1 cellular context compared by ENCODE assay signal in the genomic region with DNA sequence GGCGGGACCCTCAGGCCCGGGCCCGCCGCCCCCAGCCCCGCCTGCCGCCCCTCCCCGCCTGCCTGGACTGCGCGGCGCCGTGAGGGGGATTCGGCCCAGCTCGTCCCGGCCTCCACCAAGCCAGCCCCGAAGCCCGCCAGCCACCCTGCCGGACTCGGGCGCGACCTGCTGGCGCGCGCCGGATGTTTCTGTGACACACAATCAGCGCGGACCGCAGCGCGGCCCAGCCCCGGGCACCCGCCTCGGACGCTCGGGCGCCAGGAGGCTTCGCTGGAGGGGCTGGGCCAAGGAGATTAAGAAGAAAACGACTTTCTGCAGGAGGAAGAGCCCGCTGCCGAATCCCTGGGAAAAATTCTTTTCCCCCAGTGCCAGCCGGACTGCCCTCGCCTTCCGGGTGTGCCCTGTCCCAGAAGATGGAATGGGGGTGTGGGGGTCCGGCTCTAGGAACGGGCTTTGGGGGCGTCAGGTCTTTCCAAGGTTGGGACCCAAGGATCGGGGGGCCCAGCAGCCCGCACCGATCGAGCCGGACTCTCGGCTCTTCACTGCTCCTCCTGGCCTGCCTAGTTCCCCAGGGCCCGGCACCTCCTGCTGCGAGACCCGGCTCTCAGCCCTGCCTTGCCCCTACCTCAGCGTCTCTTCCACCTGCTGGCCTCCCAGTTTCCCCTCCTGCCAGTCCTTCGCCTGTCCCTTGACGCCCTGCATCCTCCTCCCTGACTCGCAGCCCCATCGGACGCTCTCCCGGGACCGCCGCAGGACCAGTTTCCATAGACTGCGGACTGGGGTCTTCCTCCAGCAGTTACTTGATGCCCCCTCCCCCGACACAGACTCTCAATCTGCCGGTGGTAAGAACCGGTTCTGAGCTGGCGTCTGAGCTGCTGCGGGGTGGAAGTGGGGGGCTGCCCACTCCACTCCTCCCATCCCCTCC.
TF ChIP-seq lines count a peak whose summit lies in the region.

No MANE protein-coding gene starts in this region.

TF ChIP-seq in GM23338, 12 proteins besides CTCF, POLR2A, EP300 and RAD21 (continued from another document):
- TF ChIP-seq, protein P1, sequence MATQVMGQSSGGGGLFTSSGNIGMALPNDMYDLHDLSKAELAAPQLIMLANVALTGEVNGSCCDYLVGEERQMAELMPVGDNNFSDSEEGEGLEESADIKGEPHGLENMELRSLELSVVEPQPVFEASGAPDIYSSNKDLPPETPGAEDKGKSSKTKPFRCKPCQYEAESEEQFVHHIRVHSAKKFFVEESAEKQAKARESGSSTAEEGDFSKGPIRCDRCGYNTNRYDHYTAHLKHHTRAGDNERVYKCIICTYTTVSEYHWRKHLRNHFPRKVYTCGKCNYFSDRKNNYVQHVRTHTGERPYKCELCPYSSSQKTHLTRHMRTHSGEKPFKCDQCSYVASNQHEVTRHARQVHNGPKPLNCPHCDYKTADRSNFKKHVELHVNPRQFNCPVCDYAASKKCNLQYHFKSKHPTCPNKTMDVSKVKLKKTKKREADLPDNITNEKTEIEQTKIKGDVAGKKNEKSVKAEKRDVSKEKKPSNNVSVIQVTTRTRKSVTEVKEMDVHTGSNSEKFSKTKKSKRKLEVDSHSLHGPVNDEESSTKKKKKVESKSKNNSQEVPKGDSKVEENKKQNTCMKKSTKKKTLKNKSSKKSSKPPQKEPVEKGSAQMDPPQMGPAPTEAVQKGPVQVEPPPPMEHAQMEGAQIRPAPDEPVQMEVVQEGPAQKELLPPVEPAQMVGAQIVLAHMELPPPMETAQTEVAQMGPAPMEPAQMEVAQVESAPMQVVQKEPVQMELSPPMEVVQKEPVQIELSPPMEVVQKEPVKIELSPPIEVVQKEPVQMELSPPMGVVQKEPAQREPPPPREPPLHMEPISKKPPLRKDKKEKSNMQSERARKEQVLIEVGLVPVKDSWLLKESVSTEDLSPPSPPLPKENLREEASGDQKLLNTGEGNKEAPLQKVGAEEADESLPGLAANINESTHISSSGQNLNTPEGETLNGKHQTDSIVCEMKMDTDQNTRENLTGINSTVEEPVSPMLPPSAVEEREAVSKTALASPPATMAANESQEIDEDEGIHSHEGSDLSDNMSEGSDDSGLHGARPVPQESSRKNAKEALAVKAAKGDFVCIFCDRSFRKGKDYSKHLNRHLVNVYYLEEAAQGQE (IDR thresholded peaks at IDR 0.05; ENCODE audit: unreplicated experiment), result no peak
